14 cellular contexts compared by ENCODE assay signal in genomic region chr13:76438050-76438449, GRCh38.
"Had no signal": no experiment of that assay in that cellular context is flagged by ENCODE, and none has a peak within 500 bp of the region (broad histone marks: within the 10 kb centered on the region; RNA-seq: fewer than 3 reads in every experiment).

No MANE protein-coding gene starts in this region.

- H2AFZ ChIP-seq: neural progenitor cell had no signal

- H3K4me3 Mint-ChIP-seq: activated CD4-positive, alpha-beta T cell treated with anti-CD3 and anti-CD28 coated beads, Interleukin-2, amount 10 ng/mL, durations not matched to agents 24 days and 14 days; activated naive CD4-positive, alpha-beta T cell treated with anti-CD3 and anti-CD28 coated beads, Interleukin-2, amount 10 ng/mL, durations not matched to agents 7 days and 5 days; brain; endodermal cell; neural progenitor cell; stimulated activated naive CD8-positive, alpha-beta T cell treated with anti-CD3 and anti-CD28 coated beads, Interleukin-15, Interleukin-2, amounts not matched to agents 100 ng/mL and 50 ng/mL, for 24 hours had no signal

- H3K4me1 ChIP-seq: neural progenitor cell, pancreas, testis, upper lobe of right lung had no signal

- H3K9me3 ChIP-seq: pancreas, testis, upper lobe of right lung had no signal

- H3K4me3 ChIP-seq: neural progenitor cell, pancreas, testis, upper lobe of right lung had no signal

- DNase-seq: activated CD4-positive, alpha-beta T cell treated with anti-CD3 and anti-CD28 coated beads, Interleukin-2, amount 10 ng/mL, durations not matched to agents 24 days and 14 days; activated naive CD4-positive, alpha-beta T cell treated with anti-CD3 and anti-CD28 coated beads, Interleukin-2, amount 10 ng/mL, durations not matched to agents 7 days and 5 days; amniotic stem cell; endodermal cell; stimulated activated CD4-positive, alpha-beta T cell treated with anti-CD3 and anti-CD28 coated beads, Interleukin-4, amount 100 ng/mL, for 1 hour; T-helper 1 cell; testis; upper lobe of right lung had no signal

- H3K27me3 Mint-ChIP-seq: activated CD4-positive, alpha-beta T cell treated with anti-CD3 and anti-CD28 coated beads, Interleukin-2, amount 10 ng/mL, durations not matched to agents 24 days and 14 days; activated naive CD4-positive, alpha-beta T cell treated with anti-CD3 and anti-CD28 coated beads, Interleukin-2, amount 10 ng/mL, durations not matched to agents 7 days and 5 days; brain had no signal

- H3K27ac Mint-ChIP-seq: activated CD4-positive, alpha-beta T cell treated with anti-CD3 and anti-CD28 coated beads, Interleukin-2, amount 10 ng/mL, durations not matched to agents 24 days and 14 days; activated naive CD4-positive, alpha-beta T cell treated with anti-CD3 and anti-CD28 coated beads, Interleukin-2, amount 10 ng/mL, durations not matched to agents 7 days and 5 days; activated T-helper 2 cell treated with anti-CD3 and anti-CD28 coated beads, Interferon-gamma antibody, Interleukin-2, Interleukin-4, amounts not matched to agents 10 μg/mL and 5 μg/mL and 100 μg/mL, durations not matched to agents 14 hours and 24 hours and 36 hours; endodermal cell; neural progenitor cell; stimulated activated naive CD8-positive, alpha-beta T cell treated with anti-CD3 and anti-CD28 coated beads, Interleukin-15, Interleukin-2, amounts not matched to agents 100 ng/mL and 50 ng/mL, for 24 hours had no signal

- H3K9me3 Mint-ChIP-seq: activated CD4-positive, alpha-beta T cell treated with anti-CD3 and anti-CD28 coated beads, Interleukin-2, amount 10 ng/mL, durations not matched to agents 24 days and 14 days; activated naive CD4-positive, alpha-beta T cell treated with anti-CD3 and anti-CD28 coated beads, Interleukin-2, amount 10 ng/mL, durations not matched to agents 7 days and 5 days; activated T-helper 2 cell treated with anti-CD3 and anti-CD28 coated beads, Interferon-gamma antibody, Interleukin-2, Interleukin-4, amounts not matched to agents 10 μg/mL and 5 μg/mL and 100 μg/mL, durations not matched to agents 14 hours and 24 hours and 36 hours had no signal

- ATAC-seq: esophagus mucosa, pancreas, upper lobe of right lung had no signal

- H3K9ac ChIP-seq: neural progenitor cell had no signal

- H3K4me2 ChIP-seq: neural progenitor cell had no signal

- H3K36me3 ChIP-seq: neural progenitor cell, pancreas, upper lobe of right lung had no signal

- H3K4me1 Mint-ChIP-seq: activated CD4-positive, alpha-beta T cell treated with anti-CD3 and anti-CD28 coated beads, Interleukin-2, amount 10 ng/mL, durations not matched to agents 24 days and 14 days; activated naive CD4-positive, alpha-beta T cell treated with anti-CD3 and anti-CD28 coated beads, Interleukin-2, amount 10 ng/mL, durations not matched to agents 7 days and 5 days; brain; endodermal cell; neural progenitor cell had no signal

- H3K27me3 ChIP-seq: neural progenitor cell, pancreas, testis, upper lobe of right lung had no signal

- H3K36me3 Mint-ChIP-seq: activated naive CD4-positive, alpha-beta T cell treated with anti-CD3 and anti-CD28 coated beads, Interleukin-2, amount 10 ng/mL, durations not matched to agents 7 days and 5 days; brain; neural progenitor cell had no signal

- H3K27ac ChIP-seq: neural progenitor cell, pancreas, testis, upper lobe of right lung had no signal
